In genomic region chr20:11432407-11432806, GRCh38 we compare ENCODE assay signal across 16 cellular contexts.
DNase-seq lines count a peak whose midpoint lies in the region; ATAC-seq, FAIRE-seq and TF ChIP-seq lines count a peak whose summit lies in the region.
"Had no signal": no experiment of that assay in that cellular context is flagged by ENCODE, and none has a peak within 500 bp of the region (broad histone marks: within the 10 kb centered on the region; RNA-seq: fewer than 3 reads in every experiment).

No MANE protein-coding gene starts in this region.

- H4K20me1 ChIP-seq in GM23248 (ENCODE audit: insufficient read depth) (no peaks in the 10 kb centered on the region), Karpas-422 (ENCODE audit: insufficient read depth, low read depth, low read length) (no peaks in the 10 kb centered on the region)

- peaks cover 10% of the 10 kb centered on the region for H3K9me3 Mint-ChIP-seq in activated T-helper 17 cell treated with anti-CD3 and anti-CD28 coated beads, Interleukin-2, amount 50 U/mL, for 72 hours

- no peak overlapping the region for H3K4me3 Mint-ChIP-seq in activated T-helper 17 cell treated with anti-CD3 and anti-CD28 coated beads, Interleukin-2, amount 50 U/mL, for 72 hours
- H3K4me3 Mint-ChIP-seq: activated CD8-positive, alpha-beta T cell treated with anti-CD3 and anti-CD28 coated beads, Interleukin-2, amount 10 ng/mL, durations not matched to agents 7 days and 5 days; CD4-positive, CD25-positive, alpha-beta regulatory T cell; endodermal cell; nephron had no signal

- H3K4me1 ChIP-seq in GM23248 (ENCODE audit: insufficient read depth), result peaks cover 11% of the 10 kb centered on the region
- no peaks in the 10 kb centered on the region for H3K4me1 ChIP-seq in Karpas-422 (ENCODE audit: low read length)
- H3K4me1 ChIP-seq: ascending aorta, SJSA1 had no signal

- FAIRE-seq in RCC 7860 (lab: Jason Lieb, UNC), result peak; percentile 92

- no peaks in the 10 kb centered on the region for H3K27me3 ChIP-seq in GM23248 (replicated peaks; ENCODE audit: insufficient read depth)
- no peaks in the 10 kb centered on the region for H3K27me3 ChIP-seq in Karpas-422 (ENCODE audit: low read length)
- H3K27me3 ChIP-seq: ascending aorta, SJSA1 had no signal

- TF ChIP-seq CTCF in epithelial cell of esophagus (IDR thresholded peaks at IDR 0.05; ENCODE audit: insufficient read depth, low read depth, low read length, missing control alignments), result no peak

- in situ Hi-C loops in GM23248 (cut with MboI), result no loop called here

- DNase-seq in GM23248 (peak; percentile 81), RCC 7860 (ENCODE audit: low spot score) (peak; percentile 84), epithelial cell of esophagus (ENCODE audit: low read depth) (peak; percentile 97), non-pigmented ciliary epithelial cell (ENCODE audit: low read depth) (peak; percentile 94), SIG-M5 treated with dmso at 0.1 percent for 504 hours (lab: John Stamatoyannopoulos, UW; ENCODE audit: unreplicated experiment) (no peak), Karpas-422 (no peak), cortex of kidney (lab: John Stamatoyannopoulos, UW) (no peak)
- DNase-seq: activated CD8-positive, alpha-beta T cell treated with anti-CD3 and anti-CD28 coated beads, Interleukin-2, amount 10 ng/mL, durations not matched to agents 7 days and 5 days; CD4-positive, CD25-positive, alpha-beta regulatory T cell; endodermal cell; NCI-H2081; stimulated activated naive CD4-positive, alpha-beta T cell had no signal

- H3K9me2 ChIP-seq in GM23248 (ENCODE audit: insufficient read depth) (no peaks in the 10 kb centered on the region), Karpas-422 (replicated peaks; ENCODE audit: insufficient read depth, low read length) (no peaks in the 10 kb centered on the region)

- H3K79me2 ChIP-seq in GM23248 (ENCODE audit: insufficient read depth) (no peaks in the 10 kb centered on the region), Karpas-422 (ENCODE audit: low read length) (no peaks in the 10 kb centered on the region)

- H3K36me3 ChIP-seq in GM23248 (ENCODE audit: low read depth) (no peaks in the 10 kb centered on the region), Karpas-422 (ENCODE audit: insufficient read depth, low read length) (no peaks in the 10 kb centered on the region)
- H3K36me3 ChIP-seq: ascending aorta, SJSA1 had no signal

- WGBS in GM23248 (ENCODE audit: low coverage in 1 of 2, low lambda C conversion rate in 2 of 2, missing lambda C conversion rate in 2 of 2), 2 experiments, result 19 to 27% methylated on average over 3 of the region's 3 CpGs

- ATAC-seq in activated T-helper 17 cell treated with anti-CD3 and anti-CD28 coated beads, Interleukin-2, amount 50 U/mL, for 72 hours (replicated peaks), result no peak
- ATAC-seq: activated CD8-positive, alpha-beta T cell treated with anti-CD3 and anti-CD28 coated beads, Interleukin-2, amount 10 ng/mL, durations not matched to agents 7 days and 5 days had no signal

- H3K27me3 Mint-ChIP-seq in activated T-helper 17 cell treated with anti-CD3 and anti-CD28 coated beads, Interleukin-2, amount 50 U/mL, for 72 hours, result no peaks in the 10 kb centered on the region
- H3K27me3 Mint-ChIP-seq: CD4-positive, CD25-positive, alpha-beta regulatory T cell had no signal

- H3K4me3 ChIP-seq in GM23248 (no peak overlapping the region), epithelial cell of esophagus (ENCODE audit: low read length) (no peak overlapping the region), Karpas-422 (ENCODE audit: low read length) (no peak overlapping the region)
- H3K4me3 ChIP-seq: ascending aorta, SJSA1 had no signal

- H3K27ac ChIP-seq in GM23248, result no peak overlapping the region
- no peak overlapping the region for H3K27ac ChIP-seq in Karpas-422 (ENCODE audit: low read length)
- H3K27ac ChIP-seq: ascending aorta, SJSA1 had no signal

- no peak overlapping the region for H2AFZ ChIP-seq in GM23248
- no peak overlapping the region for H2AFZ ChIP-seq in Karpas-422 (ENCODE audit: low read length)

- H3K9ac ChIP-seq in GM23248 (no peak overlapping the region), Karpas-422 (ENCODE audit: low read length) (no peak overlapping the region)

- H3K27ac Mint-ChIP-seq in activated T-helper 17 cell treated with anti-CD3 and anti-CD28 coated beads, Interleukin-2, amount 50 U/mL, for 72 hours, result no peak overlapping the region
- H3K27ac Mint-ChIP-seq: activated CD8-positive, alpha-beta T cell treated with anti-CD3 and anti-CD28 coated beads, Interleukin-2, amount 10 ng/mL, durations not matched to agents 7 days and 5 days; CD4-positive, CD25-positive, alpha-beta regulatory T cell; endodermal cell; nephron had no signal

- no peaks in the 10 kb centered on the region for H3K4me1 Mint-ChIP-seq in activated T-helper 17 cell treated with anti-CD3 and anti-CD28 coated beads, Interleukin-2, amount 50 U/mL, for 72 hours
- H3K4me1 Mint-ChIP-seq: CD4-positive, CD25-positive, alpha-beta regulatory T cell; endodermal cell had no signal

- H3K4me2 ChIP-seq in GM23248 (ENCODE audit: unreplicated experiment) (no peak overlapping the region), Karpas-422 (ENCODE audit: low read depth, low read length, poor library complexity, severe bottlenecking) (no peak overlapping the region)

- H3F3A ChIP-seq in GM23248 (ENCODE audit: insufficient read depth), result no peaks in the 10 kb centered on the region

- H3K9me3 ChIP-seq in GM23248 (ENCODE audit: low read depth) (no peaks in the 10 kb centered on the region), Karpas-422 (ENCODE audit: low read length) (peaks cover 22% of the 10 kb centered on the region)
- H3K9me3 ChIP-seq: ascending aorta, SJSA1 had no signal

- no peaks in the 10 kb centered on the region for H3K36me3 Mint-ChIP-seq in activated T-helper 17 cell treated with anti-CD3 and anti-CD28 coated beads, Interleukin-2, amount 50 U/mL, for 72 hours (ENCODE audit: low read depth)
- H3K36me3 Mint-ChIP-seq: CD4-positive, CD25-positive, alpha-beta regulatory T cell had no signal

Comparison
In these comparisons a context has a peak if more than half of its experiments do, and no peak if none do; other contexts are left out.
1. DNase-seq: peak in GM23248 (single experiment), RCC 7860 (single experiment), epithelial cell of esophagus (single experiment) and non-pigmented ciliary epithelial cell (single experiment); none in SIG-M5 treated with dmso at 0.1 percent for 504 hours (single experiment), Karpas-422 (single experiment) and cortex of kidney (single experiment).